In genomic region chr20:49631074-49631716, GRCh38 we compare ENCODE assay signal across 9 cellular contexts.
DNase-seq lines count a peak whose midpoint lies in the region; ATAC-seq and TF ChIP-seq lines count a peak whose summit lies in the region.
"Had no signal": no experiment of that assay in that cellular context is flagged by ENCODE, and none has a peak within 500 bp of the region (broad histone marks: within the 10 kb centered on the region; RNA-seq: fewer than 3 reads in every experiment).

No MANE protein-coding gene starts in this region.

- H3K9ac ChIP-seq in BLaER1 treated with 17β-estradiol and CSF1 and Interleukin-3, amounts not matched to agents 10 nM and 100 nM, result peak overlapping the region in 7 of 11 experiments; percentile 11 to 59 (median 32); a peak in 9 of 22 replicates

- H3K27ac ChIP-seq in BLaER1 treated with 17β-estradiol and CSF1 and Interleukin-3, amounts not matched to agents 10 nM and 100 nM, result peak overlapping the region in 9 of 11 experiments; percentile 5 to 73 (median 37); a peak in 14 of 22 replicates
- H3K27ac ChIP-seq in Panc1 (ENCODE audit: low read length) (no peak overlapping the region), left lung (peak overlapping the region; percentile 50 to 58)

- H3K4me1 ChIP-seq in BLaER1 treated with 17β-estradiol and CSF1 and Interleukin-3, amounts not matched to agents 10 nM and 100 nM, result peaks cover 66 to 92% (median 86%) of the 10 kb centered on the region in 10 experiments
- H3K4me1 ChIP-seq in Panc1 (ENCODE audit: control insufficient read depth, insufficient read depth, low read length), result no peaks in the 10 kb centered on the region; the same call in 1 of the 2 replicates
- H3K4me1 ChIP-seq in left lung, result peaks cover 3 to 11% of the 10 kb centered on the region in 2 donors

- H3K4me3 ChIP-seq in BLaER1 treated with 17β-estradiol and CSF1 and Interleukin-3, amounts not matched to agents 10 nM and 100 nM, result no peak overlapping the region
- H3K4me3 ChIP-seq in Panc1 (ENCODE audit: low read depth in 2 of 2, low read length in 2 of 2), result no peak overlapping the region
- no peak overlapping the region for H3K4me3 ChIP-seq in left lung

- H3K4me2 ChIP-seq in BLaER1 treated with 17β-estradiol and CSF1 and Interleukin-3, amounts not matched to agents 10 nM and 100 nM, result peak overlapping the region; percentile 47 to 92 (median 69)

- H3K27me3 ChIP-seq in BLaER1 treated with 17β-estradiol and CSF1 and Interleukin-3, amounts not matched to agents 10 nM and 100 nM, result no peaks in the 10 kb centered on the region
- no peaks in the 10 kb centered on the region for H3K27me3 ChIP-seq in Panc1 (ENCODE audit: control insufficient read depth, insufficient read depth, low read length)
- no peaks in the 10 kb centered on the region for H3K27me3 ChIP-seq in left lung

- CTCF ChIA-PET in Panc1 (lab: Charles Lee), result interaction anchor here (0.7 kb wide), 1 partner anchor 15 kb away, joined by 3 read pairs; no protein-coding TSS in a partner anchor

- peaks cover 0 to 41% (median under 1%) of the 10 kb centered on the region in 11 experiments; a peak in 9 of 22 replicates for H4K20me1 ChIP-seq in BLaER1 treated with 17β-estradiol and CSF1 and Interleukin-3, amounts not matched to agents 10 nM and 100 nM

- DNase-seq in Panc1 (ENCODE audit: low read depth, low spot score) (no peak), left lung (no peak), D341Med (ENCODE audit: low spot score) (no peak), H4 (ENCODE audit: low spot score) (no peak)
- DNase-seq in activated CD4-positive, alpha-beta T cell treated with anti-CD3 and anti-CD28 coated beads for 48 hours, result no peak
- DNase-seq: activated CD4-positive, alpha-beta memory T cell treated with anti-CD3 and anti-CD28 coated beads, Interleukin-2, amount 10 ng/mL, durations not matched to agents 7 days and 5 days had no signal

- TF ChIP-seq CTCF in Panc1 (IDR thresholded peaks at IDR 0.05) (no peak), left lung (IDR thresholded peaks at IDR 0.05) (no peak)

- POLR2A ChIA-PET in Panc1 (lab: Charles Lee), result no interaction called here

- no TSS peak for BruUV-seq in Panc1 (replicated peaks; lab: Mats Ljungman, UMichigan)

- intact Hi-C loops in Panc1 (cut with micrococcal nuclease; ENCODE audit: unreplicated experiment), result no loop called here
- intact Hi-C loops in left lung (cut with DNase I), result no loop called here

- ATAC-seq in GM21390 (IDR thresholded peaks at IDR 0.05; ENCODE audit: unreplicated experiment) (peak; percentile 31), Panc1 (peak; percentile 54), left lung (peak; percentile 66), HG02970 (IDR thresholded peaks at IDR 0.05; ENCODE audit: low FRiP score, unreplicated experiment) (no peak)

- H3K9me3 ChIP-seq in BLaER1 treated with 17β-estradiol and CSF1 and Interleukin-3, amounts not matched to agents 10 nM and 100 nM (replicated peaks in 1 of 11), result peaks cover 11 to 18% (median 14%) of the 10 kb centered on the region in 11 experiments; a peak in 21 of 22 replicates
- H3K9me3 ChIP-seq in Panc1 (ENCODE audit: control insufficient read depth, insufficient read depth, low read depth, low read length), result no peaks in the 10 kb centered on the region
- H3K9me3 ChIP-seq in left lung, result no peaks in the 10 kb centered on the region

- in situ Hi-C loops in Panc1 (cut with HindIII; ENCODE audit: low pct_unique_long_range_greater_than_20kb, low sequenced_read_pairs), result no loop called here

- peaks cover 5 to 33% (median 10%) of the 10 kb centered on the region in 11 experiments; a peak in 13 of 22 replicates for H3K36me3 ChIP-seq in BLaER1 treated with 17β-estradiol and CSF1 and Interleukin-3, amounts not matched to agents 10 nM and 100 nM
- H3K36me3 ChIP-seq in Panc1 (ENCODE audit: control insufficient read depth, insufficient read depth, low read length) (0 out of 2 replicates have a peak, but pooled peaks cover 5% of the 10 kb centered on the region), left lung (peaks cover 0 to 38% of the 10 kb centered on the region in 2 donors)
